ENCODE assay signal across 9 cellular contexts in the genomic region with DNA sequence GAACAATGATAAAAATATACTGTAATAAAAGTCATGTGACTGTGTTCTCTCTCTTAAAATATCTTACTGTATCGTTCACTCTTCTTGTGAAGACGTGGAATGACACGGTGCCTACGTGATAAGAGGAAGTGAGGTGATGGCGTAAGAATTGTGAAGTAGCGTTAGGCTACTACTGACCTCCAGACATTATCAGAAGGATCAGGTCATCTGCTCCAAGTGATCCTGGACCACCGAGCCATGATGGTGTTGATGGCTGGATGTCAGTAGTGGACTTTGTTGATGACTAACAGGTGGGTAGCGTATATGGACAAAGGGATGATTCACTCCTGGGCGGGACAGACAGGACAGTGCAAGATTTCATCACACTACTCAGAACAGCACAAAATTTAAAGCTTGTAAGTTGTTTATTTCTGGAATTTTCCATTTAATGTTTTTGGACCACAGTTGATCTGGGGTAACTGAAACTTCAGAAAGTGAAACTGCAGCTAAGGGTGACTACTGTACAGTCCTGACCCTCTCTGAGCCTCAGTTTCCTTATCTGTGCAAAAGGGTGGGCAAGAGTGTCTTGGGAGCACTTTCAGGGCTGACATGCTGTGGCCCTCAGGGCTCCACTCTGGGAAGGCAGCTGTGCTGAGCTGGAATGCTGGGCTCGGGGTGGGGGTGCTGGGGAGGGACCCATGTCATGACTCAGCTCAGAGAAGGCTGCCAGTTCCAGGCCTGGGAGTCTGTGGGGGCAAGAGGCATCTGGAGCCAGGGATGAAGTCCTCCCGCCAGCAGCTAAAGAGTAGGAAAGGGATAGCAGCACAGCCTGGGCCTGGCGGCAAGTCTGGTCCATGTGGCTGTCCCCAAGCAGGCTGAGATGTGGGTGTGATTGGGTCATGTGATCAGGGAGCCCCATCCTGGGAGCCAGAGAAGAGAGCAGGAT. TPM values are rescaled to one million over a fixed set of nuclear protein-coding genes. Genes with fewer than 3 reads are reported as not detected.
DNase-seq lines count a peak whose midpoint lies in the region; ATAC-seq and TF ChIP-seq lines count a peak whose summit lies in the region.
"Had no signal": no experiment of that assay in that cellular context is flagged by ENCODE, and none has a peak within 500 bp of the region (broad histone marks: within the 10 kb centered on the region; RNA-seq: fewer than 3 reads in every experiment).

No MANE protein-coding gene starts in this region.

- peak overlapping the region; percentile 63 to 80 (median 77); a peak in 21 of 22 replicates for H3K9ac ChIP-seq in BLaER1 treated with 17β-estradiol and CSF1 and Interleukin-3, amounts not matched to agents 10 nM and 100 nM

- peak overlapping the region; percentile 90 to 100 (median 98) for H3K4me2 ChIP-seq in BLaER1 treated with 17β-estradiol and CSF1 and Interleukin-3, amounts not matched to agents 10 nM and 100 nM

- H3K27me3 ChIP-seq in BLaER1 treated with 17β-estradiol and CSF1 and Interleukin-3, amounts not matched to agents 10 nM and 100 nM = no peaks in the 10 kb centered on the region

- H3K27ac ChIP-seq in BLaER1 treated with 17β-estradiol and CSF1 and Interleukin-3, amounts not matched to agents 10 nM and 100 nM = peak overlapping the region; percentile 70 to 91 (median 84); a peak in 21 of 22 replicates

- H3K4me3 ChIP-seq in BLaER1 treated with 17β-estradiol and CSF1 and Interleukin-3, amounts not matched to agents 10 nM and 100 nM = peak overlapping the region in 8 of 10 experiments; percentile 35 to 63 (median 50); a peak in 14 of 20 replicates

- H3K4me1 ChIP-seq in BLaER1 treated with 17β-estradiol and CSF1 and Interleukin-3, amounts not matched to agents 10 nM and 100 nM = peaks cover 88 to 100% (median 100%) of the 10 kb centered on the region in 10 experiments

- DNase-seq in non-pigmented ciliary epithelial cell (ENCODE audit: low read depth) (peak; percentile 86), GDM1 (lab: John Stamatoyannopoulos, UW) (no peak)
- DNase-seq in effector CD8-positive, alpha-beta T cell (lab: John Stamatoyannopoulos, UW) = no peak
- DNase-seq: activated CD4-positive, alpha-beta T cell treated with anti-CD3 and anti-CD28 coated beads for 1 hour had no signal

- peaks cover 0 to 5% (median 0%) of the 10 kb centered on the region in 11 experiments; a peak in 6 of 22 replicates for H3K36me3 ChIP-seq in BLaER1 treated with 17β-estradiol and CSF1 and Interleukin-3, amounts not matched to agents 10 nM and 100 nM

- ATAC-seq in esophagus mucosa (peak; percentile 63), GM19452 (IDR thresholded peaks at IDR 0.05; ENCODE audit: unreplicated experiment) (no peak), HG03439 (IDR thresholded peaks at IDR 0.05; ENCODE audit: unreplicated experiment) (no peak)

- no peaks in the 10 kb centered on the region for H4K20me1 ChIP-seq in BLaER1 treated with 17β-estradiol and CSF1 and Interleukin-3, amounts not matched to agents 10 nM and 100 nM

- no peaks in the 10 kb centered on the region for H3K9me3 ChIP-seq in BLaER1 treated with 17β-estradiol and CSF1 and Interleukin-3, amounts not matched to agents 10 nM and 100 nM (replicated peaks in 1 of 11)

TF ChIP-seq in PFSK-1, 5 proteins besides CTCF, POLR2A, EP300 and RAD21:
- TF ChIP-seq SIN3A (IDR thresholded peaks at IDR 0.05; ENCODE audit: borderline replicate concordance, insufficient read depth, low read length) = peak; percentile 24; the same call in 1 of the 2 replicates
- peak; percentile 48; the same call in 1 of the 2 replicates for TF ChIP-seq TAF1 (IDR thresholded peaks at IDR 0.05; ENCODE audit: borderline replicate concordance, insufficient read depth, low read length)
- TF ChIP-seq, protein P1, sequence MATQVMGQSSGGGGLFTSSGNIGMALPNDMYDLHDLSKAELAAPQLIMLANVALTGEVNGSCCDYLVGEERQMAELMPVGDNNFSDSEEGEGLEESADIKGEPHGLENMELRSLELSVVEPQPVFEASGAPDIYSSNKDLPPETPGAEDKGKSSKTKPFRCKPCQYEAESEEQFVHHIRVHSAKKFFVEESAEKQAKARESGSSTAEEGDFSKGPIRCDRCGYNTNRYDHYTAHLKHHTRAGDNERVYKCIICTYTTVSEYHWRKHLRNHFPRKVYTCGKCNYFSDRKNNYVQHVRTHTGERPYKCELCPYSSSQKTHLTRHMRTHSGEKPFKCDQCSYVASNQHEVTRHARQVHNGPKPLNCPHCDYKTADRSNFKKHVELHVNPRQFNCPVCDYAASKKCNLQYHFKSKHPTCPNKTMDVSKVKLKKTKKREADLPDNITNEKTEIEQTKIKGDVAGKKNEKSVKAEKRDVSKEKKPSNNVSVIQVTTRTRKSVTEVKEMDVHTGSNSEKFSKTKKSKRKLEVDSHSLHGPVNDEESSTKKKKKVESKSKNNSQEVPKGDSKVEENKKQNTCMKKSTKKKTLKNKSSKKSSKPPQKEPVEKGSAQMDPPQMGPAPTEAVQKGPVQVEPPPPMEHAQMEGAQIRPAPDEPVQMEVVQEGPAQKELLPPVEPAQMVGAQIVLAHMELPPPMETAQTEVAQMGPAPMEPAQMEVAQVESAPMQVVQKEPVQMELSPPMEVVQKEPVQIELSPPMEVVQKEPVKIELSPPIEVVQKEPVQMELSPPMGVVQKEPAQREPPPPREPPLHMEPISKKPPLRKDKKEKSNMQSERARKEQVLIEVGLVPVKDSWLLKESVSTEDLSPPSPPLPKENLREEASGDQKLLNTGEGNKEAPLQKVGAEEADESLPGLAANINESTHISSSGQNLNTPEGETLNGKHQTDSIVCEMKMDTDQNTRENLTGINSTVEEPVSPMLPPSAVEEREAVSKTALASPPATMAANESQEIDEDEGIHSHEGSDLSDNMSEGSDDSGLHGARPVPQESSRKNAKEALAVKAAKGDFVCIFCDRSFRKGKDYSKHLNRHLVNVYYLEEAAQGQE (IDR thresholded peaks at IDR 0.05; ENCODE audit: insufficient read depth in 1 of 2, low read depth in 2 of 2, low read length in 2 of 2) = 0 out of 4 replicates have a peak, but pooled peaks of 1 of the 2 experiments have one; percentile 31
- TF ChIP-seq POLR2AphosphoS5 (IDR thresholded peaks at IDR 0.05; ENCODE audit: low read depth, low read length) = no peak
TF ChIP-seq in PFSK-1: peak in this region for 3.

RNA-seq across cellular contexts. Expression of a gene that starts 12.6 kb away (rescaled TPM):
- polyA plus RNA-seq in PFSK-1 (2012; ENCODE audit: insufficient read length, low read depth) = 177 TPM
- 11.5 TPM for total RNA-seq in esophagus mucosa

RNA-seq across cellular contexts. Expression of a gene that starts 23.5 kb away (rescaled TPM):
- polyA plus RNA-seq in PFSK-1 (2012; ENCODE audit: insufficient read length, low read depth) = 4.4 TPM
- not detected for total RNA-seq in esophagus mucosa

RNA-seq across cellular contexts. Expression of a gene that starts 46.8 kb away (rescaled TPM):
- 0.31 TPM for polyA plus RNA-seq in PFSK-1 (2012; ENCODE audit: insufficient read length, low read depth)
- not detected for total RNA-seq in esophagus mucosa

RNA-seq across cellular contexts. Expression of a gene that starts 56.7 kb away (rescaled TPM):
- 0.31 TPM for polyA plus RNA-seq in PFSK-1 (2012; ENCODE audit: insufficient read length, low read depth)
- total RNA-seq in esophagus mucosa = 2.7 TPM
